ENCODE assay signal across 26 cellular contexts in genomic region chr16:27356794-27357193, GRCh38. TPM values are rescaled to one million over a fixed set of nuclear protein-coding genes. Genes with fewer than 3 reads are reported as not detected.
"Had no signal": no experiment of that assay in that cellular context is flagged by ENCODE, and none has a peak within 500 bp of the region (broad histone marks: within the 10 kb centered on the region; RNA-seq: fewer than 3 reads in every experiment).

No MANE protein-coding gene starts in this region.

- ATAC-seq: activated T-cell treated with anti-CD3 and anti-CD28 coated beads, Interleukin-2, amount 50 U/mL, for 72 hours; esophagus mucosa; left lung; stimulated activated naive CD8-positive, alpha-beta T cell treated with anti-CD3 and anti-CD28 coated beads, Interleukin-15, Interleukin-2, amounts not matched to agents 100 U/mL and 50 U/mL, for 24 hours had no signal

- H3K4me3 Mint-ChIP-seq: activated T-cell treated with anti-CD3 and anti-CD28 coated beads, Interleukin-2, amount 50 U/mL, for 72 hours; immature natural killer cell; mesothelial cell of epicardium; nephron had no signal

- H3K27ac Mint-ChIP-seq: activated T-cell treated with anti-CD3 and anti-CD28 coated beads, Interleukin-2, amount 50 U/mL, for 72 hours; immature natural killer cell; mesothelial cell of epicardium; nephron had no signal

- H3K4me3 ChIP-seq: ascending aorta, hepatocyte, left lung, ovary, prostate gland, spleen, thyroid gland had no signal

- H3K4me1 ChIP-seq: ascending aorta, left lung, prostate gland, thyroid gland had no signal

- H3K27me3 ChIP-seq: ascending aorta, brain microvascular endothelial cell, hepatocyte, left lung, neutrophil, ovary, spleen, thyroid gland had no signal

- H3K4me1 Mint-ChIP-seq: immature natural killer cell, mesothelial cell of epicardium, nephron had no signal

- DNase-seq: activated CD4-positive, alpha-beta T cell treated with anti-CD3 and anti-CD28 coated beads, Interleukin-2, amount 50 U/mL, for 48 hours; activated CD8-positive, alpha-beta memory T cell treated with anti-CD3 and anti-CD28 coated beads, Interleukin-2, amount 50 U/mL, for 48 hours; activated effector memory CD4-positive, alpha-beta T cell treated with anti-CD3 and anti-CD28 coated beads, Interleukin-2, amount 50 U/mL, for 16 hours; activated T-cell treated with anti-CD3 and anti-CD28 coated beads, Interleukin-2, amount 50 U/mL, for 72 hours; brain microvascular endothelial cell; caudate nucleus; dermis blood vessel endothelial cell; effector CD8-positive, alpha-beta T cell; foreskin melanocyte; glutamatergic neuron; immature natural killer cell; kidney glomerular epithelial cell; left lung; ovary; spleen; stimulated activated CD4-positive, alpha-beta T cell treated with anti-CD3 and anti-CD28 coated beads, Interleukin-4, amount 100 ng/mL, for 1 hour; stimulated activated naive CD8-positive, alpha-beta T cell treated with anti-CD3 and anti-CD28 coated beads, Interleukin-15, Interleukin-2, amounts not matched to agents 100 U/mL and 50 U/mL, for 24 hours; substantia nigra; thyroid gland had no signal

- H3K9me3 ChIP-seq: ascending aorta, left lung, neutrophil, ovary, prostate gland, thyroid gland had no signal

- H3K9me3 Mint-ChIP-seq: immature natural killer cell, nephron had no signal

- H3K27ac ChIP-seq: ascending aorta, brain microvascular endothelial cell, hepatocyte, left lung, neutrophil, ovary, prostate gland, thyroid gland had no signal

- H3K36me3 ChIP-seq: ovary had no signal

RNA-seq across cellular contexts. Expression of gene IL21R, which starts 45.2 kb away (rescaled TPM):
- polyA plus RNA-seq: hepatocyte had no signal
